In genomic region chr6:129606664-129607063, GRCh38 we compare ENCODE assay signal across 13 cellular contexts.
A peak's percentile ranks its signal among the peaks of the same experiment; 100 is the strongest.
DNase-seq lines count a peak whose midpoint lies in the region; ATAC-seq, FAIRE-seq and TF ChIP-seq lines count a peak whose summit lies in the region.
"Had no signal": no experiment of that assay in that cellular context is flagged by ENCODE, and none has a peak within 500 bp of the region (broad histone marks: within the 10 kb centered on the region; RNA-seq: fewer than 3 reads in every experiment).

No MANE protein-coding gene starts in this region.

- peaks cover 0 to 48% of the 10 kb centered on the region in 2 experiments for H3K4me1 ChIP-seq in SK-N-SH (ENCODE audit: control insufficient read depth in 1 of 2, insufficient read depth in 2 of 2, low read depth in 1 of 2, low read length in 1 of 2)
- H3K4me1 ChIP-seq: colonic mucosa had no signal

- WGBS in SK-N-SH (ENCODE audit: low lambda C conversion rate) = 61% methylated on average over 5 of the region's 5 CpGs

- H4K20me1 ChIP-seq in SK-N-SH (ENCODE audit: insufficient read depth) = no peaks in the 10 kb centered on the region

- no peak overlapping the region for H3K27ac Mint-ChIP-seq in activated CD8-positive, alpha-beta memory T cell treated with anti-CD3 and anti-CD28 coated beads, Interleukin-2, amount 10 ng/mL, durations not matched to agents 7 days and 5 days
- no peak overlapping the region for H3K27ac Mint-ChIP-seq in stimulated activated memory B cell treated with anti-CD40 and anti-IgM and Interleukin-4, amounts not matched to agents 10 μg/mL and 1 μg/mL and 100 μg/mL, for 72 hours

- no peak for DNase-seq in activated CD8-positive, alpha-beta memory T cell treated with anti-CD3 and anti-CD28 coated beads, Interleukin-2, amount 10 ng/mL, durations not matched to agents 7 days and 5 days
- DNase-seq in activated CD8-positive, alpha-beta memory T cell treated with anti-CD3 and anti-CD28 coated beads, Interleukin-2, amount 50 U/mL, for 4 hours = no peak
- DNase-seq in SK-N-SH = no peak
- DNase-seq in amygdala (lab: John Stamatoyannopoulos, UW) = no peak
- DNase-seq in NCI-H2107 (lab: John Stamatoyannopoulos, UW) = no peak
- DNase-seq in HTR-8/SVneo (ENCODE audit: insufficient read length, low spot score) = no peak
- DNase-seq: activated T-cell treated with anti-CD3 and anti-CD28 coated beads, Interleukin-2, amount 50 U/mL, for 48 hours; colonic mucosa; NCI-H526 treated with DMSO at 0.1 percent for 48 hours; right cardiac atrium had no signal

- no peaks in the 10 kb centered on the region for H3K9me3 ChIP-seq in SK-N-SH
- H3K9me3 ChIP-seq: colonic mucosa had no signal

- H3K36me3 ChIP-seq in SK-N-SH (replicated peaks in 1 of 2; ENCODE audit: control insufficient read depth in 1 of 2, insufficient read depth in 2 of 2, low read length in 1 of 2) = peaks cover 25 to 78% of the 10 kb centered on the region in 2 experiments
- H3K36me3 ChIP-seq: colonic mucosa had no signal

- peaks cover 58% of the 10 kb centered on the region for H3F3A ChIP-seq in SK-N-SH (replicated peaks; ENCODE audit: insufficient read depth)

- POLR2A ChIA-PET in SK-N-SH (lab: Yijun Ruan, JAX) = no interaction called here

- H2AFZ ChIP-seq in SK-N-SH (ENCODE audit: low read depth) = no peak overlapping the region

- no peak for FAIRE-seq in HTR-8/SVneo (lab: Jason Lieb, UNC)

- H3K36me3 Mint-ChIP-seq in activated CD8-positive, alpha-beta memory T cell treated with anti-CD3 and anti-CD28 coated beads, Interleukin-2, amount 10 ng/mL, durations not matched to agents 7 days and 5 days = peaks cover 20% of the 10 kb centered on the region
- peaks cover 12% of the 10 kb centered on the region for H3K36me3 Mint-ChIP-seq in stimulated activated memory B cell treated with anti-CD40 and anti-IgM and Interleukin-4, amounts not matched to agents 10 μg/mL and 1 μg/mL and 100 μg/mL, for 72 hours

- no peaks in the 10 kb centered on the region for H3K9me3 Mint-ChIP-seq in activated CD8-positive, alpha-beta memory T cell treated with anti-CD3 and anti-CD28 coated beads, Interleukin-2, amount 10 ng/mL, durations not matched to agents 7 days and 5 days (ENCODE audit: low read depth)
- H3K9me3 Mint-ChIP-seq in stimulated activated memory B cell treated with anti-CD40 and anti-IgM and Interleukin-4, amounts not matched to agents 10 μg/mL and 1 μg/mL and 100 μg/mL, for 72 hours = no peaks in the 10 kb centered on the region

- no peak overlapping the region for H3K4me3 Mint-ChIP-seq in activated CD8-positive, alpha-beta memory T cell treated with anti-CD3 and anti-CD28 coated beads, Interleukin-2, amount 10 ng/mL, durations not matched to agents 7 days and 5 days
- H3K4me3 Mint-ChIP-seq in stimulated activated memory B cell treated with anti-CD40 and anti-IgM and Interleukin-4, amounts not matched to agents 10 μg/mL and 1 μg/mL and 100 μg/mL, for 72 hours = no peak overlapping the region

- H3K27me3 ChIP-seq in SK-N-SH (ENCODE audit: insufficient read depth) = no peaks in the 10 kb centered on the region
- H3K27me3 ChIP-seq: colonic mucosa had no signal

- no peak for TF ChIP-seq EP300 in SK-N-SH (IDR thresholded peaks at IDR 0.05; ENCODE audit: borderline replicate concordance in 1 of 2, low read depth in 1 of 2, low read length in 1 of 2)

- CTCF ChIA-PET in activated CD8-positive, alpha-beta memory T cell treated with anti-CD3 and anti-CD28 coated beads, Interleukin-2, amount 10 ng/mL, durations not matched to agents 7 days and 5 days (lab: Charles Lee) = interaction anchor here (1.1 to 2.0 kb wide), 3 partner anchors 9 to 125 kb away, joined by 3 to 11 read pairs (median 3); no protein-coding TSS in a partner anchor
- CTCF ChIA-PET in SK-N-SH (lab: Yijun Ruan, JAX) = no interaction called here

- H3K79me2 ChIP-seq in SK-N-SH (ENCODE audit: insufficient read depth) = peaks cover 26% of the 10 kb centered on the region; the same call in 1 of the 2 replicates

- no peaks in the 10 kb centered on the region for H3K9me2 ChIP-seq in SK-N-SH

- H3K27me3 Mint-ChIP-seq in activated CD8-positive, alpha-beta memory T cell treated with anti-CD3 and anti-CD28 coated beads, Interleukin-2, amount 10 ng/mL, durations not matched to agents 7 days and 5 days = no peaks in the 10 kb centered on the region
- H3K27me3 Mint-ChIP-seq in stimulated activated memory B cell treated with anti-CD40 and anti-IgM and Interleukin-4, amounts not matched to agents 10 μg/mL and 1 μg/mL and 100 μg/mL, for 72 hours = no peaks in the 10 kb centered on the region

- H3K27ac ChIP-seq in SK-N-SH (ENCODE audit: low read depth in 2 of 2, low read length in 1 of 2) = peak overlapping the region; percentile 51 to 78; a peak in 3 of 4 replicates
- H3K27ac ChIP-seq: colonic mucosa had no signal

- no peak for TF ChIP-seq CTCF in SK-N-SH (IDR thresholded peaks at IDR 0.05)

- no peak overlapping the region for H3K4me2 ChIP-seq in SK-N-SH

- H3K9ac ChIP-seq in SK-N-SH = no peak overlapping the region

- H3K4me1 Mint-ChIP-seq in activated CD8-positive, alpha-beta memory T cell treated with anti-CD3 and anti-CD28 coated beads, Interleukin-2, amount 10 ng/mL, durations not matched to agents 7 days and 5 days = peaks cover 17% of the 10 kb centered on the region
- no peaks in the 10 kb centered on the region for H3K4me1 Mint-ChIP-seq in stimulated activated memory B cell treated with anti-CD40 and anti-IgM and Interleukin-4, amounts not matched to agents 10 μg/mL and 1 μg/mL and 100 μg/mL, for 72 hours

- ATAC-seq in activated CD8-positive, alpha-beta memory T cell treated with anti-CD3 and anti-CD28 coated beads, Interleukin-2, amount 10 ng/mL, durations not matched to agents 7 days and 5 days = peak; percentile 71
- ATAC-seq in HG03045 (IDR thresholded peaks at IDR 0.05; ENCODE audit: unreplicated experiment) = peak; percentile 62
- ATAC-seq in stimulated activated memory B cell treated with anti-CD40 and anti-IgM and Interleukin-4, amounts not matched to agents 10 μg/mL and 1 μg/mL and 100 μg/mL, for 72 hours = peak; percentile 67
- ATAC-seq: right cardiac atrium had no signal

- no peak for TF ChIP-seq RAD21 in SK-N-SH (IDR thresholded peaks at IDR 0.05; ENCODE audit: low read length)

- no peak overlapping the region for H3K4me3 ChIP-seq in SK-N-SH (ENCODE audit: low read depth in 2 of 2, low read length in 1 of 2)
- H3K4me3 ChIP-seq: colonic mucosa, lung had no signal

TF ChIP-seq in SK-N-SH, 30 proteins besides CTCF, POLR2A, EP300 and RAD21:
- peak; percentile 43; the same call in 1 of the 2 replicates for TF ChIP-seq MEF2A (IDR thresholded peaks at IDR 0.05; ENCODE audit: borderline replicate concordance, low read depth)
- peak; percentile 32; the same call in 1 of the 2 replicates for TF ChIP-seq FOSL2 (IDR thresholded peaks at IDR 0.05; ENCODE audit: borderline replicate concordance, low read depth)
- TF ChIP-seq PBX3 (IDR thresholded peaks at IDR 0.05) = no peak
- TF ChIP-seq REST (IDR thresholded peaks at IDR 0.05; ENCODE audit: low read depth, low read length) = no peak
- TF ChIP-seq JUND (IDR thresholded peaks at IDR 0.05) = peak; percentile 36
TF ChIP-seq in SK-N-SH: peak in this region for 3.
